ENCODE assay signal across 20 cellular contexts in genomic region chr3:129694228-129694627, GRCh38.
A peak's percentile ranks its signal among the peaks of the same experiment; 100 is the strongest.
DNase-seq lines count a peak whose midpoint lies in the region; ATAC-seq, FAIRE-seq and TF ChIP-seq lines count a peak whose summit lies in the region.
"Had no signal": no experiment of that assay in that cellular context is flagged by ENCODE, and none has a peak within 500 bp of the region (broad histone marks: within the 10 kb centered on the region; RNA-seq: fewer than 3 reads in every experiment).

No MANE protein-coding gene starts in this region.

- H2BK12ac ChIP-seq in trophoblast cell (ENCODE audit: low read length) = no peak overlapping the region

- peak overlapping the region; percentile 91 for H3K27ac ChIP-seq in PC-9
- peak overlapping the region; percentile 82 for H3K27ac ChIP-seq in trophoblast cell (ENCODE audit: low read depth, low read length)
- H3K27ac ChIP-seq: KMS-11 had no signal

- no peak for TF ChIP-seq CTCF in PC-9 (conservative IDR thresholded peaks at IDR 0.05)

- H3F3A ChIP-seq in PC-9 (ENCODE audit: insufficient read depth, low read depth) = peaks cover 34% of the 10 kb centered on the region

- peak overlapping the region; percentile 70 for H3K4me2 ChIP-seq in PC-9
- H3K4me2 ChIP-seq in trophoblast cell (ENCODE audit: low read length) = peak overlapping the region; percentile 30
- H3K4me2 ChIP-seq: KMS-11 had no signal

- no peak overlapping the region for H3K4ac ChIP-seq in trophoblast cell (ENCODE audit: low read depth, low read length)

- H4K20me1 ChIP-seq in PC-9 (ENCODE audit: insufficient read depth) = no peaks in the 10 kb centered on the region

- peak overlapping the region; percentile 32; the same call in 1 of the 2 replicates for H3K4me3 ChIP-seq in PC-9
- H3K4me3 ChIP-seq in trophoblast cell (ENCODE audit: low read depth, low read length) = no peak overlapping the region

- H3K27me3 ChIP-seq in PC-9 (ENCODE audit: insufficient read depth, low read depth) = no peaks in the 10 kb centered on the region
- H3K27me3 ChIP-seq in trophoblast cell (ENCODE audit: insufficient read depth, low read length) = no peaks in the 10 kb centered on the region

- ATAC-seq in esophagus mucosa (peak; percentile 99), GM19452 (IDR thresholded peaks at IDR 0.05; ENCODE audit: unreplicated experiment) (no peak)

- intact Hi-C loops in PC-9 (cut with micrococcal nuclease; ENCODE audit: unreplicated experiment) = loop anchor here (1.0 kb wide), 3 partner anchors 31 to 101 kb away; no protein-coding TSS in a partner anchor

- H2AFZ ChIP-seq in PC-9 (no peak overlapping the region), trophoblast cell (ENCODE audit: insufficient read depth, low read length, poor library complexity) (no peak overlapping the region)

- no peaks in the 10 kb centered on the region for H3K79me1 ChIP-seq in trophoblast cell (ENCODE audit: low read length)

- H3K36me3 ChIP-seq in PC-9 (ENCODE audit: low read depth) (peaks cover 41% of the 10 kb centered on the region), trophoblast cell (ENCODE audit: control insufficient read depth in 1 of 2, insufficient read depth in 2 of 2, low read length in 2 of 2) (peaks cover 6 to 7% of the 10 kb centered on the region in 2 experiments)

- no peak for TF ChIP-seq POLR2A in GM12891 (IDR thresholded peaks at IDR 0.05; ENCODE audit: low read depth, low read length)

- BruUV-seq in PC-9 (replicated peaks; lab: Mats Ljungman, UMichigan) = no TSS peak

- no peak overlapping the region for H3K14ac ChIP-seq in trophoblast cell (ENCODE audit: low read length)

- no peak overlapping the region for H4K8ac ChIP-seq in trophoblast cell (ENCODE audit: low read depth, low read length)

- CTCF ChIA-PET in PC-9 (lab: Charles Lee) = no interaction called here

- H3K79me2 ChIP-seq in PC-9 (ENCODE audit: low read depth) = peaks cover 89% of the 10 kb centered on the region
- H3K79me2 ChIP-seq in trophoblast cell (ENCODE audit: control insufficient read depth, insufficient read depth, low read length, poor library complexity) = no peaks in the 10 kb centered on the region

- H2AK5ac ChIP-seq in trophoblast cell (ENCODE audit: low read length) = no peak overlapping the region

- no CpG with 5 or more reads among the region's 5 CpGs for WGBS in trophoblast cell (ENCODE audit: extremely low coverage, insufficient coverage, insufficient read length)

- no peak overlapping the region for H4K12ac ChIP-seq in trophoblast cell (ENCODE audit: low read depth, low read length)

- H3K9me3 ChIP-seq in PC-9 (ENCODE audit: insufficient read depth, low read depth) = peaks cover 16% of the 10 kb centered on the region
- peaks cover 6% of the 10 kb centered on the region for H3K9me3 ChIP-seq in trophoblast cell (ENCODE audit: insufficient read depth, low read depth, low read length)

- H3K23ac ChIP-seq in trophoblast cell (ENCODE audit: low read length) = peak overlapping the region; percentile 89

- no peak overlapping the region for H2BK5ac ChIP-seq in trophoblast cell (ENCODE audit: low read depth, low read length, poor library complexity)

- H3K9ac ChIP-seq in trophoblast cell (ENCODE audit: low read length) = no peak overlapping the region
- H3K9ac ChIP-seq: KMS-11 had no signal

- no peak for DNase-seq in GM12891 (ENCODE audit: insufficient read length, low spot score)
- peak; percentile 77 to 99 for DNase-seq in PC-9
- DNase-seq in trophoblast cell = peak; percentile 97 to 98
- DNase-seq in mesenteric fat pad (ENCODE audit: low spot score) = no peak
- no peak for DNase-seq in cerebellar cortex (ENCODE audit: low spot score)
- DNase-seq in SKM-1 treated with dmso at 0.1 percent for 144 hours (lab: John Stamatoyannopoulos, UW; ENCODE audit: unreplicated experiment) = no peak
- DNase-seq: C1 segment of cervical spinal cord, DMS153, EL, GOT3, MM.1S, NCI-H1105, NCI-H1930, NCI-H2171, NCI-H774 had no signal

- H3K18ac ChIP-seq in trophoblast cell (ENCODE audit: low read length) = no peak overlapping the region

- POLR2A ChIA-PET in PC-9 (lab: Charles Lee; ENCODE audit: unreplicated experiment) = no interaction called here

- H4K91ac ChIP-seq in trophoblast cell (ENCODE audit: low read depth, low read length) = no peak overlapping the region

- no peaks in the 10 kb centered on the region for H3K9me2 ChIP-seq in PC-9 (ENCODE audit: insufficient read depth)

- peak; percentile 56 for FAIRE-seq in GM12891 (lab: Jason Lieb, UNC)
- FAIRE-seq: A204.1, RCC 7860 had no signal

- H3K4me1 ChIP-seq in PC-9 (replicated peaks; ENCODE audit: insufficient read depth) (peaks cover 57% of the 10 kb centered on the region), trophoblast cell (ENCODE audit: control insufficient read depth in 1 of 2, insufficient read depth in 2 of 2, low read length in 2 of 2) (peaks cover 0 to 4% of the 10 kb centered on the region in 2 experiments)

- no peak overlapping the region for H2BK120ac ChIP-seq in trophoblast cell (ENCODE audit: insufficient read depth, low read length, poor library complexity)

TF ChIP-seq in GM12891, 5 proteins besides CTCF, POLR2A, EP300 and RAD21:
- no peak for TF ChIP-seq POLR2AphosphoS5 (IDR thresholded peaks at IDR 0.05; ENCODE audit: low read depth, low read length)
- no peak for TF ChIP-seq TAF1 (IDR thresholded peaks at IDR 0.05; ENCODE audit: low read depth, low read length)
- TF ChIP-seq PAX5 (IDR thresholded peaks at IDR 0.05; ENCODE audit: insufficient read depth, low read length, severe bottlenecking) = no peak
- TF ChIP-seq POU2F2 (IDR thresholded peaks at IDR 0.05; ENCODE audit: low read depth, low read length) = no peak
- TF ChIP-seq SPI1 (IDR thresholded peaks at IDR 0.05; ENCODE audit: low read depth, low read length) = no peak

Comparison
In these comparisons a context has a peak if more than half of its experiments do, and no peak if none do; other contexts are left out.
1. DNase-seq: peak in PC-9 (2 of 2) and trophoblast cell (2 of 2); none in GM12891 (single experiment), mesenteric fat pad (single experiment), cerebellar cortex (single experiment) and SKM-1 treated with dmso at 0.1 percent for 144 hours (single experiment).